ENCODE assay signal across 10 cellular contexts in the genomic region with DNA sequence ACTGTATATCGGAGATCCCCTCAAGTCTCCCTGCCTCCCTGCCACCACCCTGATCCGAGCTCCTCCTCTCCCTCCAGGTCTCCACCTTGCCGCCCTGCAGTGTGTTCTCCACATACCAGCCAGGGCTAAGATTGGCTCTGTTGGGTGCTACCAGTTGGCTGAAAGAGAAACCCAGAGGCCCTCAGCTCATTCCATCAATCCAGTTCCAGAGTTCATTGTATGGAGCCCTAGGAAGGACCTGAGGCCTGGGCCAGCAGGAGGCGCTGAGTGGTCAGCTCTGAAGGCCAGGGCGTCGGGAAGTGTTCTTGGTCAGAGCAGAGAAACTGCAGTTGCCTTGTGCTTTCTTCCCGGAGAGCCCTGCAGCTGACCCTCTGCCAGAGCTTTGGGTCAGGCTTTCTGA. TPM values are rescaled to one million over a fixed set of nuclear protein-coding genes. Genes with fewer than 3 reads are reported as not detected.
DNase-seq lines count a peak whose midpoint lies in the region; ATAC-seq, FAIRE-seq and TF ChIP-seq lines count a peak whose summit lies in the region.
"Had no signal": no experiment of that assay in that cellular context is flagged by ENCODE, and none has a peak within 500 bp of the region (broad histone marks: within the 10 kb centered on the region; RNA-seq: fewer than 3 reads in every experiment).

No MANE protein-coding gene starts in this region.

- DNase-seq in D721Med (ENCODE audit: insufficient read length, low spot score) (no peak), astrocyte of the spinal cord (ENCODE audit: low read depth, low spot score) (no peak), left lobe of liver (ENCODE audit: low spot score) (no peak), NCI-H2081 (lab: John Stamatoyannopoulos, UW) (no peak), urothelium cell line (ENCODE audit: low spot score) (no peak), aorta (no peak)
- DNase-seq: left cardiac atrium had no signal

- FAIRE-seq in D721Med (lab: Jason Lieb, UNC) = no peak
- FAIRE-seq in urothelium cell line (lab: Jason Lieb, UNC) = no peak

- no peaks in the 10 kb centered on the region for H3K36me3 Mint-ChIP-seq in IgD-negative memory B cell

- no peaks in the 10 kb centered on the region for H3K27me3 Mint-ChIP-seq in IgD-negative memory B cell

- peak overlapping the region in 1 of 4 donors; percentile 79 for H3K4me3 Mint-ChIP-seq in IgD-negative memory B cell

- H3K27me3 ChIP-seq in aorta (ENCODE audit: control insufficient read depth in 1 of 2, insufficient read depth in 2 of 2, low read length in 1 of 2) = no peaks in the 10 kb centered on the region

- intact Hi-C loops in aorta (cut with DNase I) = no loop called here

- H3K9me3 ChIP-seq in aorta (ENCODE audit: control insufficient read depth, low read length) = no peaks in the 10 kb centered on the region

- in situ Hi-C loops in astrocyte of the spinal cord (cut with HindIII; ENCODE audit: low sequenced_read_pairs) = no loop called here

- H3K4me1 ChIP-seq in aorta (ENCODE audit: control insufficient read depth in 1 of 2, insufficient read depth in 2 of 2, low read length in 2 of 2) = no peaks in the 10 kb centered on the region

- WGBS in aorta, 2 donors = 36 to 38% methylated on average over 7 of the region's 7 CpGs

- no peaks in the 10 kb centered on the region for H3K36me3 ChIP-seq in aorta (ENCODE audit: control insufficient read depth in 1 of 2, insufficient read depth in 2 of 2, low read length in 1 of 2)

- no peak overlapping the region for H3K27ac ChIP-seq in aorta (ENCODE audit: low read depth in 1 of 2, low read length in 2 of 2)
- H3K27ac ChIP-seq: SK-N-MC had no signal

- TF ChIP-seq CTCF in D721Med (IDR thresholded peaks at IDR 0.05; ENCODE audit: insufficient read depth, missing control alignments) (peak; percentile 11), astrocyte of the spinal cord (IDR thresholded peaks at IDR 0.05; ENCODE audit: low read depth, low read length) (peak; percentile 44)

- peaks cover 14 to 20% (median 15%) of the 10 kb centered on the region in 3 donors for H3K4me1 Mint-ChIP-seq in IgD-negative memory B cell

- no peaks in the 10 kb centered on the region for H3K9me3 Mint-ChIP-seq in IgD-negative memory B cell

- H3K27ac Mint-ChIP-seq in IgD-negative memory B cell = peak overlapping the region in 2 of 3 donors; percentile 32 to 71

- H3K4me3 ChIP-seq in astrocyte of the spinal cord (ENCODE audit: low read depth, low read length) = no peak overlapping the region
- H3K4me3 ChIP-seq in aorta (ENCODE audit: low read length in 2 of 2) = no peak overlapping the region
- H3K4me3 ChIP-seq: SK-N-MC had no signal

- ATAC-seq in left lobe of liver (peak; percentile 36), GM19452 (IDR thresholded peaks at IDR 0.05; ENCODE audit: unreplicated experiment) (no peak), aorta (ENCODE audit: low FRiP score) (no peak)
- ATAC-seq: left cardiac atrium had no signal

RNA-seq across cellular contexts. Expression of a gene that starts 2.2 kb away (rescaled TPM):
- polyA plus RNA-seq in IgD-negative memory B cell (22.7 TPM), aorta (10 to 100 TPM in 1 of 2 donors, 1 to 10 TPM in 1; 7.4 to 18.2 TPM)
- total RNA-seq in left lobe of liver (24.0 TPM), aorta (10 to 100 TPM; 24.8 to 37.2 TPM)

RNA-seq across cellular contexts. Expression of a gene that starts 32.1 kb away (rescaled TPM):
- 9.6 TPM for polyA plus RNA-seq in IgD-negative memory B cell
- 8.4 TPM for total RNA-seq in left lobe of liver
- 10 to 100 TPM; 50.3 to 65.1 TPM for total RNA-seq in aorta
- 10 to 100 TPM in 1 of 2 donors, 1 to 10 TPM in 1; 5.9 to 13.8 TPM for polyA plus RNA-seq in aorta
